In the genomic region with DNA sequence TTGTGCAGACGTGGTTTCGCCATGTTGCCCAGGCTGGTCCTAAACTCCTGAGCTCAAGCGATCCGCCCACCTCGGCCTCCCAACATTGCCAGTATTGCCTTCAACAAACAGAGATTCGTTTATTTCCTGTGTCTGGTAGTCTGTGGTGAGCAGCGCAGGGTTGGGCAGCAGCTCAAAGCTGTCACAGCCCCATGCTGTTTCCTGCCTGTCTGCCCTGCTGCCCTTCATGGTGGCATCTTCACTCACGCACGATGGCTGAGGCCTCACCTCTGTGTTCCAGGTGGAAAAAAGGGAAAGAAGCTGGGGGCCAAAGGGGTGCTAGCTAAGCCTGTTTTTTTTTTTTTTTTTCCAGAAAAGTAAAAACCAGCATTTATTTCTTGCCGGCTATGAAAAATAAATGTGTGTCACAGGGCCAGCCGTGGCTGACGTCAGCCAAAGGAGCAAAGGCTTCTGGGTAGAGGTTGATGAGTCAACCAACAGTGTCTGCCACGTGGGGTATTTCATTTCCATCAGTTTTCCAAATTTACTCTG, we compare ENCODE assay signal across 8 cellular contexts. TPM values are rescaled to one million over a fixed set of nuclear protein-coding genes. Genes with fewer than 3 reads are reported as not detected.
A peak's percentile ranks its signal among the peaks of the same experiment; 100 is the strongest.
DNase-seq lines count a peak whose midpoint lies in the region; ATAC-seq and TF ChIP-seq lines count a peak whose summit lies in the region.

No MANE protein-coding gene starts in this region.

- no peak for TF ChIP-seq CTCF in AG04450 (IDR thresholded peaks at IDR 0.05; ENCODE audit: low read depth, low read length)
- TF ChIP-seq CTCF in esophagus muscularis mucosa (IDR thresholded peaks at IDR 0.05) = no peak

- H3K4me2 ChIP-seq in skeletal muscle satellite cell (ENCODE audit: low read length) = peak overlapping the region; percentile 74

- peaks cover 8 to 41% (median 35%) of the 10 kb centered on the region in 4 donors for H3K36me3 ChIP-seq in esophagus muscularis mucosa
- peaks cover 16% of the 10 kb centered on the region for H3K36me3 ChIP-seq in skeletal muscle satellite cell (ENCODE audit: insufficient read depth, low read length)

- H3K4me1 ChIP-seq in esophagus muscularis mucosa = peaks cover 19 to 24% (median 22%) of the 10 kb centered on the region in 4 donors
- peaks cover 14% of the 10 kb centered on the region for H3K4me1 ChIP-seq in skeletal muscle satellite cell (ENCODE audit: control insufficient read depth, insufficient read depth, low read length)

- DNase-seq in AG04450 (ENCODE audit: low read depth, low spot score) (no peak), NAMALWA (ENCODE audit: low spot score) (peak; percentile 34), activated T-cell treated with anti-CD3 and anti-CD28 coated beads for 48 hours (ENCODE audit: low read depth) (peak; percentile 53), esophagus muscularis mucosa (ENCODE audit: extremely low spot score) (no peak), NCI-H1048 (lab: John Stamatoyannopoulos, UW) (no peak), amniotic stem cell (lab: John Stamatoyannopoulos, UW) (no peak)

- POLR2A ChIA-PET in AG04450 (lab: Yijun Ruan, JAX) = interaction anchor here (0.6 to 1.4 kb wide), 3 partner anchors 29 to 87 kb away, joined by 3 to 5 read pairs (median 5); partner anchors contain the start of gene TBC1D22A

- 33% methylated on average over 13 of the region's 13 CpGs for WGBS in esophagus muscularis mucosa

- intact Hi-C loops in esophagus muscularis mucosa (cut with DNase I) = no loop called here

- H3K9ac ChIP-seq in skeletal muscle satellite cell (ENCODE audit: low read depth, low read length) = peak overlapping the region; percentile 71

- no peak for ATAC-seq in GM19324 (IDR thresholded peaks at IDR 0.05; ENCODE audit: low FRiP score, unreplicated experiment)

- TF ChIP-seq EP300 in esophagus muscularis mucosa (IDR thresholded peaks at IDR 0.05) = no peak

- H3K27me3 ChIP-seq in AG04450 (ENCODE audit: control insufficient read depth, insufficient read depth, low read length) (no peaks in the 10 kb centered on the region), esophagus muscularis mucosa (no peaks in the 10 kb centered on the region), skeletal muscle satellite cell (ENCODE audit: control insufficient read depth, insufficient read depth, low read length) (no peaks in the 10 kb centered on the region)

- CTCF ChIA-PET in AG04450 (lab: Charles Lee) = interaction anchor here (0.6 to 1.9 kb wide), 4 partner anchors 12 to 243 kb away, joined by 4 to 12 read pairs (median 4); no protein-coding TSS in a partner anchor

- no peak for TF ChIP-seq POLR2A in esophagus muscularis mucosa (IDR thresholded peaks at IDR 0.05; ENCODE audit: low read depth)

- H3K27ac ChIP-seq in AG04450 (ENCODE audit: low read depth, low read length) (peak overlapping the region; percentile 83), esophagus muscularis mucosa (replicated peaks in 1 of 4) (peak overlapping the region; percentile 34 to 70 (median 51))

- H3K9me3 ChIP-seq in AG04450 (ENCODE audit: control insufficient read depth, insufficient read depth, low read length) (no peaks in the 10 kb centered on the region), esophagus muscularis mucosa (no peaks in the 10 kb centered on the region), skeletal muscle satellite cell (replicated peaks; ENCODE audit: low read length) (no peaks in the 10 kb centered on the region)

- H3K4me3 ChIP-seq in AG04450 (ENCODE audit: low read depth, low read length) (no peak overlapping the region), esophagus muscularis mucosa (peak overlapping the region in 3 of 4 donors; percentile 8 to 19 (median 13)), skeletal muscle satellite cell (ENCODE audit: low read length) (peak overlapping the region; percentile 54)

RNA-seq across cellular contexts. Expression of gene TBC1D22A, which starts 28.8 kb away (rescaled TPM):
- 19.8 and 21.6 TPM in 2 replicates for polyA plus RNA-seq in AG04450 (2011; rRNA removed)
- 17.1 and 19.6 TPM in 2 replicates for polyA minus RNA-seq in AG04450 (2011; rRNA and poly(A)+ RNA removed)
- 10 to 100 TPM; 15.2 to 20.7 (median 18.8) TPM for total RNA-seq in esophagus muscularis mucosa
- 10.7 and 12.2 TPM in 2 replicates for total RNA-seq in skeletal muscle satellite cell (2012; rRNA removed)

RNA-seq across cellular contexts. Expression of gene CERK, which starts 53.2 kb away (rescaled TPM):
- polyA plus RNA-seq in AG04450 (2011; rRNA removed) = 29.0 and 32.9 TPM in 2 replicates
- polyA minus RNA-seq in AG04450 (2011; rRNA and poly(A)+ RNA removed) = 45.7 and 51.1 TPM in 2 replicates
- 10 to 100 TPM; 37.3 to 51.1 (median 48.0) TPM for total RNA-seq in esophagus muscularis mucosa
- 22.1 and 26.4 TPM in 2 replicates for total RNA-seq in skeletal muscle satellite cell (2012; rRNA removed)

Comparison
In these comparisons a context has a peak if more than half of its experiments do, and no peak if none do; other contexts are left out.
1. DNase-seq: peak in NAMALWA (single experiment) and activated T-cell treated with anti-CD3 and anti-CD28 coated beads for 48 hours (single experiment); none in AG04450 (single experiment), esophagus muscularis mucosa (single experiment), NCI-H1048 (single experiment) and amniotic stem cell (single experiment).